In the genomic region with DNA sequence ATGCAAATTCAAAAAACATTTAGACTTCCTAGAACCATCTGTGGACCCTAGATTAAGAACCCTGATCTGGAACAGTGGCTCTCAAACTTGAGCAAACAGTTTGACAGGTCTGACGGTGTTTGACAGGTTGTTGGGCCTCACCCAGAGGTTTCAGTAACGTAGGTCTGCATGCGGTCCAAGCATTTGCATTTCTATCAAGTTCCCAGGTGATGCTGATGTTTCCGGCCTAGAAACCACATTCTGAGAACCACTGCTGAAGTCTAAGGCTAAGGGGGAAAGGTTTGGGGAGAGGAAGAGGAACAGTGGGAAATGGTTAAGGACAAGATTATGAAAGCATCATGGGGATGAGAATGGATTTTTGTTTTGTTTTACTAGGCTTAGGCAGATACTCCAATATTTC, we compare ENCODE assay signal across 10 cellular contexts. TPM values are rescaled to one million over a fixed set of nuclear protein-coding genes. Genes with fewer than 3 reads are reported as not detected.
DNase-seq lines count a peak whose midpoint lies in the region; ATAC-seq and TF ChIP-seq lines count a peak whose summit lies in the region.
"Had no signal": no experiment of that assay in that cellular context is flagged by ENCODE, and none has a peak within 500 bp of the region (broad histone marks: within the 10 kb centered on the region; RNA-seq: fewer than 3 reads in every experiment).

No MANE protein-coding gene starts in this region.

- peak; percentile 33 for DNase-seq in stimulated activated CD4-positive, alpha-beta T cell treated with anti-CD3 and anti-CD28 coated beads, Interleukin-15, amount 100 ng/mL, for 24 hours
- DNase-seq in stimulated activated CD4-positive, alpha-beta T cell treated with anti-CD3 and anti-CD28 coated beads, Interleukin-12 subunit alpha, Interleukin-12 subunit beta, amount 100 ng/mL, for 4 hours: no peak
- DNase-seq in T-helper 2 cell treated with Interferon-gamma antibody and Interleukin-4, amounts not matched to agents 5 μg/mL and 100 μg/mL, for 36 hours (ENCODE audit: low spot score): peak; percentile 27
- DNase-seq in type B pancreatic cell (ENCODE audit: extremely low spot score, unreplicated experiment): no peak
- DNase-seq in glomerular visceral epithelial cell (ENCODE audit: extremely low spot score): no peak
- no peak for DNase-seq in activated gamma-delta T cell (lab: John Stamatoyannopoulos, UW)
- no peak for DNase-seq in adrenal gland

- ATAC-seq in HG02870 (IDR thresholded peaks at IDR 0.05; ENCODE audit: unreplicated experiment): peak; percentile 86

- no peaks in the 10 kb centered on the region for H3K9me3 ChIP-seq in adrenal gland (replicated peaks in 1 of 3)
- H3K9me3 ChIP-seq: BLaER1 treated with 17β-estradiol and CSF1 and Interleukin-3, amounts not matched to agents 10 nM and 100 nM; right atrium auricular region had no signal

- H3K4me3 Mint-ChIP-seq in T-helper 2 cell treated with Interferon-gamma antibody and Interleukin-4, amounts not matched to agents 5 μg/mL and 100 μg/mL, for 36 hours: peak overlapping the region; percentile 3
- peak overlapping the region; percentile 12 for H3K4me3 Mint-ChIP-seq in type B pancreatic cell

- no peak overlapping the region for H3K4me3 ChIP-seq in adrenal gland
- H3K4me3 ChIP-seq: BLaER1 treated with 17β-estradiol and CSF1 and Interleukin-3, amounts not matched to agents 10 nM and 100 nM; right atrium auricular region had no signal

- intact Hi-C loops in adrenal gland (cut with DNase I): loop anchor here (5.0 to 10.0 kb wide), 2 partner anchors 197 to 240 kb away; no protein-coding TSS in a partner anchor

- peaks cover 43% of the 10 kb centered on the region for H3K4me1 Mint-ChIP-seq in T-helper 2 cell treated with Interferon-gamma antibody and Interleukin-4, amounts not matched to agents 5 μg/mL and 100 μg/mL, for 36 hours (ENCODE audit: low read depth)
- H3K4me1 Mint-ChIP-seq in type B pancreatic cell (ENCODE audit: unreplicated experiment): peaks cover 42% of the 10 kb centered on the region

- H3K9me3 Mint-ChIP-seq in T-helper 2 cell treated with Interferon-gamma antibody and Interleukin-4, amounts not matched to agents 5 μg/mL and 100 μg/mL, for 36 hours: no peaks in the 10 kb centered on the region
- H3K9me3 Mint-ChIP-seq in type B pancreatic cell: no peaks in the 10 kb centered on the region

- H3K27ac ChIP-seq in adrenal gland: no peak overlapping the region
- H3K27ac ChIP-seq: BLaER1 treated with 17β-estradiol and CSF1 and Interleukin-3, amounts not matched to agents 10 nM and 100 nM; right atrium auricular region had no signal

- peaks cover 25% of the 10 kb centered on the region for H3K36me3 Mint-ChIP-seq in T-helper 2 cell treated with Interferon-gamma antibody and Interleukin-4, amounts not matched to agents 5 μg/mL and 100 μg/mL, for 36 hours (ENCODE audit: low read depth)
- H3K36me3 Mint-ChIP-seq in type B pancreatic cell: peaks cover 14% of the 10 kb centered on the region

- H3K27me3 ChIP-seq in adrenal gland: no peaks in the 10 kb centered on the region
- H3K27me3 ChIP-seq: BLaER1 treated with 17β-estradiol and CSF1 and Interleukin-3, amounts not matched to agents 10 nM and 100 nM; right atrium auricular region had no signal

- H3K27ac Mint-ChIP-seq in T-helper 2 cell treated with Interferon-gamma antibody and Interleukin-4, amounts not matched to agents 5 μg/mL and 100 μg/mL, for 36 hours: peak overlapping the region; percentile 67
- peak overlapping the region; percentile 77 for H3K27ac Mint-ChIP-seq in type B pancreatic cell

- H3K27me3 Mint-ChIP-seq in T-helper 2 cell treated with Interferon-gamma antibody and Interleukin-4, amounts not matched to agents 5 μg/mL and 100 μg/mL, for 36 hours (ENCODE audit: low read depth): no peaks in the 10 kb centered on the region
- H3K27me3 Mint-ChIP-seq in type B pancreatic cell: no peaks in the 10 kb centered on the region

- no peaks in the 10 kb centered on the region for H3K4me1 ChIP-seq in adrenal gland (replicated peaks in 1 of 2)
- H3K4me1 ChIP-seq: right atrium auricular region had no signal

- TF ChIP-seq CTCF in type B pancreatic cell (conservative IDR thresholded peaks at IDR 0.05) (no peak), adrenal gland (IDR thresholded peaks at IDR 0.05) (no peak)

- 82 to 93% (median 87%) methylated on average over 4 of the region's 4 CpGs for WGBS in adrenal gland, 4 donors

- no peaks in the 10 kb centered on the region for H3K36me3 ChIP-seq in adrenal gland (replicated peaks in 1 of 2)
- H3K36me3 ChIP-seq: right atrium auricular region had no signal

- TF ChIP-seq POLR2A in adrenal gland (IDR thresholded peaks at IDR 0.05): no peak

RNA-seq across cellular contexts. Expression of a gene that starts 48.6 kb away (rescaled TPM):
- 70.0 and 101 TPM in 2 replicates for total RNA-seq in type B pancreatic cell (ENCODE audit: low replicate concordance)
- total RNA-seq in adrenal gland: 10 to 100 TPM; 11.3 to 77.4 (median 46.6) TPM
- 10 to 100 TPM; 13.0 to 24.3 (median 15.9) TPM for polyA plus RNA-seq in adrenal gland

Comparison
In these comparisons a context has a peak if more than half of its experiments do, and no peak if none do; other contexts are left out.
1. DNase-seq: peak in stimulated activated CD4-positive, alpha-beta T cell treated with anti-CD3 and anti-CD28 coated beads, Interleukin-15, amount 100 ng/mL, for 24 hours (single experiment) and T-helper 2 cell treated with Interferon-gamma antibody and Interleukin-4, amounts not matched to agents 5 μg/mL and 100 μg/mL, for 36 hours (single experiment); none in stimulated activated CD4-positive, alpha-beta T cell treated with anti-CD3 and anti-CD28 coated beads, Interleukin-12 subunit alpha, Interleukin-12 subunit beta, amount 100 ng/mL, for 4 hours (single experiment), type B pancreatic cell (single experiment), glomerular visceral epithelial cell (single experiment), activated gamma-delta T cell (single experiment) and adrenal gland (0 of 7).